28 cellular contexts compared by ENCODE assay signal in genomic region chr11:39641749-39642148, GRCh38.
"Had no signal": no experiment of that assay in that cellular context is flagged by ENCODE, and none has a peak within 500 bp of the region (broad histone marks: within the 10 kb centered on the region; RNA-seq: fewer than 3 reads in every experiment).

No MANE protein-coding gene starts in this region.

- H3K4me1 Mint-ChIP-seq: activated CD4-positive, alpha-beta T cell treated with anti-CD3 and anti-CD28 coated beads, Interleukin-2, amount 10 ng/mL, durations not matched to agents 7 days and 5 days; activated T-helper 17 cell treated with anti-CD3 and anti-CD28 coated beads, Interleukin-2, amount 50 U/mL, for 72 hours; WTC11 had no signal

- ATAC-seq: activated CD8-positive, alpha-beta T cell treated with anti-CD3 and anti-CD28 coated beads for 36 hours; activated T-cell treated with anti-CD3 and anti-CD28 coated beads, Interleukin-2, amount 50 U/mL, for 4 hours; activated T-helper 17 cell treated with anti-CD3 and anti-CD28 coated beads, Interleukin-2, amount 50 U/mL, for 72 hours; body of pancreas; effector memory CD8-positive, alpha-beta T cell; gastroesophageal sphincter; WTC11 had no signal

- H3K36me3 Mint-ChIP-seq: activated naive CD8-positive, alpha-beta T cell had no signal

- H3K4me3 ChIP-seq: body of pancreas, esophagus squamous epithelium, gastroesophageal sphincter had no signal

- H3K36me3 ChIP-seq: esophagus squamous epithelium, gastroesophageal sphincter had no signal

- H3K27me3 ChIP-seq: body of pancreas, esophagus squamous epithelium, gastroesophageal sphincter had no signal

- H3K4me1 ChIP-seq: body of pancreas, esophagus squamous epithelium, gastroesophageal sphincter had no signal

- H3K27ac Mint-ChIP-seq: activated CD4-positive, alpha-beta T cell treated with anti-CD3 and anti-CD28 coated beads, Interleukin-2, amount 10 ng/mL, durations not matched to agents 7 days and 5 days; activated CD8-positive, alpha-beta T cell treated with anti-CD3 and anti-CD28 coated beads for 36 hours; activated naive CD8-positive, alpha-beta T cell; activated T-helper 17 cell treated with anti-CD3 and anti-CD28 coated beads, Interleukin-2, amount 50 U/mL, for 72 hours; effector memory CD8-positive, alpha-beta T cell; WTC11 had no signal

- H3K27ac ChIP-seq: body of pancreas, esophagus squamous epithelium, gastroesophageal sphincter, VCaP had no signal

- H3K9me3 ChIP-seq: gastroesophageal sphincter had no signal

- DNase-seq: activated CD4-positive, alpha-beta T cell treated with anti-CD3 and anti-CD28 coated beads for 1 hour; activated CD4-positive, alpha-beta T cell treated with anti-CD3 and anti-CD28 coated beads for 4 hours; activated CD4-positive, alpha-beta T cell treated with anti-CD3 and anti-CD28 coated beads, Interleukin-2, amount 10 ng/mL, durations not matched to agents 7 days and 5 days; activated CD4-positive, alpha-beta T cell treated with anti-CD3 and anti-CD28 coated beads, Interleukin-2, amount 50 U/mL, for 4 hours; activated CD8-positive, alpha-beta memory T cell treated with anti-CD3 and anti-CD28 coated beads for 24 hours; activated CD8-positive, alpha-beta T cell treated with anti-CD3 and anti-CD28 coated beads for 36 hours; activated effector memory CD4-positive, alpha-beta T cell treated with Interleukin-2 at 50 U/mL for 16 hours; activated gamma-delta T cell treated with Interleukin-2 at 50 U/mL for 16 hours; activated naive CD4-positive, alpha-beta T cell treated with anti-CD3 and anti-CD28 coated beads, Interleukin-2, amount 50 U/mL, for 16 hours; activated naive CD4-positive, alpha-beta T cell treated with Interleukin-2 at 50 U/mL for 16 hours; activated T-cell treated with anti-CD3 and anti-CD28 coated beads, Interleukin-2, amount 50 U/mL, for 4 hours; amniotic stem cell; anterior cingulate cortex; body of pancreas; caudate nucleus; cortex of kidney; dermis blood vessel endothelial cell; effector CD4-positive, alpha-beta T cell; effector memory CD8-positive, alpha-beta T cell; erythroblast; esophagus squamous epithelium; foreskin melanocyte; T-helper 2 cell had no signal

- H3K27me3 Mint-ChIP-seq: activated CD4-positive, alpha-beta T cell treated with anti-CD3 and anti-CD28 coated beads, Interleukin-2, amount 10 ng/mL, durations not matched to agents 7 days and 5 days; activated CD8-positive, alpha-beta T cell treated with anti-CD3 and anti-CD28 coated beads for 36 hours; activated naive CD8-positive, alpha-beta T cell; activated T-helper 17 cell treated with anti-CD3 and anti-CD28 coated beads, Interleukin-2, amount 50 U/mL, for 72 hours; effector memory CD8-positive, alpha-beta T cell had no signal

- H3K4me3 Mint-ChIP-seq: activated CD4-positive, alpha-beta T cell treated with anti-CD3 and anti-CD28 coated beads, Interleukin-2, amount 10 ng/mL, durations not matched to agents 7 days and 5 days; activated CD8-positive, alpha-beta T cell treated with anti-CD3 and anti-CD28 coated beads for 36 hours; activated naive CD8-positive, alpha-beta T cell; activated T-cell treated with anti-CD3 and anti-CD28 coated beads, Interleukin-2, amount 50 U/mL, for 4 hours; activated T-helper 17 cell treated with anti-CD3 and anti-CD28 coated beads, Interleukin-2, amount 50 U/mL, for 72 hours; effector memory CD8-positive, alpha-beta T cell; WTC11 had no signal
